ENCODE assay signal across 8 cellular contexts in the genomic region with DNA sequence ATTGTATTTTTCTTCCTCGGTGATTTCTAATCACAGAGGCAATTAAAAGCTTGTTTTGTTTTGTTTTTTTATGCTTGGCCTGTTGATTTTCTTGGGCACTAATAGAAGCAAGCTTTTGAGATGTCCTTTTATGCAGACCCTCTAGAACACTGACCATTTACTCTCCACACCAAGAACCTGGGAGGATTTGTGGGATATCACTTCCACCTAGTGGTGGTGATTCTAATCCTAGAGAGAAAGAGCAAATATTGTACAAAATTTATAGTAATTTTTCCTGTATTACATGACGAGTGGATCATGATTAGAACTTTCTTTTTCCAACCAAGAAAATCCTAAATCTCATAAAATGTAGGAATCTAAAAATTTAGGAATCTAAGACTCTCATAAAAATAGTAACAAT. TPM values are rescaled to one million over a fixed set of nuclear protein-coding genes. Genes with fewer than 3 reads are reported as not detected.
DNase-seq lines count a peak whose midpoint lies in the region; ATAC-seq and TF ChIP-seq lines count a peak whose summit lies in the region.

No MANE protein-coding gene starts in this region.

- intact Hi-C loops in right lobe of liver (cut with DNase I) = no loop called here

- no peaks in the 10 kb centered on the region for H3K9me3 ChIP-seq in right lobe of liver

- no peaks in the 10 kb centered on the region for H3K4me1 ChIP-seq in right lobe of liver

- no peaks in the 10 kb centered on the region for H3K36me3 ChIP-seq in right lobe of liver

- DNase-seq in COLO829 (ENCODE audit: low spot score) (peak; percentile 43), astrocyte of the hippocampus (ENCODE audit: low read depth, low spot score) (peak; percentile 50), right lobe of liver (no peak), T-helper 2 cell (no peak)
- no peak for DNase-seq in NK-92 treated with Interleukin-12 subunit alpha and Interleukin-12 subunit beta, amount 100 ng/mL, for 24 hours (lab: John Stamatoyannopoulos, UW)

- no peak for TF ChIP-seq POLR2A in right lobe of liver (IDR thresholded peaks at IDR 0.05)

- H3K27me3 ChIP-seq in right lobe of liver = no peaks in the 10 kb centered on the region

- TF ChIP-seq CTCF in LNCAP (IDR thresholded peaks at IDR 0.05) = peak; percentile 50; the same call in 1 of the 2 replicates
- TF ChIP-seq CTCF in right lobe of liver (IDR thresholded peaks at IDR 0.05) = peak; percentile 44 to 64 (median 53)

- 49% methylated on average over 2 of the region's 2 CpGs for WGBS in right lobe of liver (ENCODE audit: insufficient coverage, low coverage, low lambda C conversion rate, missing lambda C conversion rate)

- ATAC-seq in right lobe of liver (peak in 2 of 4 donors; percentile 28 to 45), GM18502 (IDR thresholded peaks at IDR 0.05; ENCODE audit: poor library complexity, unreplicated experiment) (no peak), GM19395 (IDR thresholded peaks at IDR 0.05; ENCODE audit: unreplicated experiment) (no peak)

- no peak overlapping the region for H3K27ac ChIP-seq in right lobe of liver

- H3K4me3 ChIP-seq in right lobe of liver = no peak overlapping the region

RNA-seq across cellular contexts. Expression of gene NEMP2, which starts 23.4 kb away (rescaled TPM):
- 1 to 10 TPM; 2.0 to 4.1 (median 2.7) TPM for total RNA-seq in right lobe of liver

Comparison
In these comparisons a context has a peak if more than half of its experiments do, and no peak if none do; other contexts are left out.
1. DNase-seq: peak in COLO829 (single experiment) and astrocyte of the hippocampus (single experiment); none in right lobe of liver (0 of 3), NK-92 treated with Interleukin-12 subunit alpha and Interleukin-12 subunit beta, amount 100 ng/mL, for 24 hours (single experiment) and T-helper 2 cell (0 of 5).